ENCODE assay signal across 24 cellular contexts in genomic region chr12:29168000-29168399, GRCh38.
"Had no signal": no experiment of that assay in that cellular context is flagged by ENCODE, and none has a peak within 500 bp of the region (broad histone marks: within the 10 kb centered on the region; RNA-seq: fewer than 3 reads in every experiment).

No MANE protein-coding gene starts in this region.

- FAIRE-seq: islet of Langerhans, TTC549 had no signal

- H3K36me3 ChIP-seq: adrenal gland, vagina, WERI-Rb-1 had no signal

- H2AFZ ChIP-seq: parathyroid adenoma had no signal

- H3K27ac ChIP-seq: adrenal gland, body of pancreas, esophagus muscularis mucosa, parathyroid adenoma, psoas muscle, testis, vagina, WERI-Rb-1 had no signal

- H3K9me3 ChIP-seq: adrenal gland, body of pancreas, esophagus muscularis mucosa, psoas muscle, testis, vagina had no signal

- DNase-seq: activated CD4-positive, alpha-beta T cell treated with anti-CD3 and anti-CD28 coated beads for 48 hours; activated CD4-positive, alpha-beta T cell treated with anti-CD3 and anti-CD28 coated beads, Interleukin-2, amount 50 U/mL, for 48 hours; activated CD8-positive, alpha-beta memory T cell treated with anti-CD3 and anti-CD28 coated beads for 24 hours; activated effector memory CD4-positive, alpha-beta T cell treated with Interleukin-2 at 50 U/mL for 16 hours; activated naive CD4-positive, alpha-beta T cell treated with Interleukin-2 at 50 U/mL for 16 hours; adrenal gland; aorta; body of pancreas; cortex of kidney; foreskin melanocyte; left ventricle myocardium superior; naive thymus-derived CD8-positive, alpha-beta T cell; occipital lobe; psoas muscle; stimulated activated CD4-positive, alpha-beta T cell treated with anti-CD3 and anti-CD28 coated beads, Interleukin-2, amount 100 ng/mL, for 48 hours; stimulated activated naive CD4-positive, alpha-beta T cell treated with Interleukin-2 at 50 U/mL for 16 hours; testis; trophoblast cell; WERI-Rb-1 had no signal

- H3K79me2 ChIP-seq: parathyroid adenoma had no signal

- H3K4me1 ChIP-seq: body of pancreas, parathyroid adenoma, psoas muscle, testis had no signal

- H3K9ac ChIP-seq: parathyroid adenoma had no signal

- H3K27me3 ChIP-seq: adrenal gland, body of pancreas, esophagus muscularis mucosa, testis, vagina had no signal

- H3K4me3 ChIP-seq: adrenal gland, body of pancreas, esophagus muscularis mucosa, psoas muscle, testis, vagina had no signal
